ENCODE assay signal across 3 cellular contexts in genomic region chr9:4716163-4716562, GRCh38.
TF ChIP-seq lines count a peak whose summit lies in the region.

No MANE protein-coding gene starts in this region.

TF ChIP-seq in A549, 52 proteins besides CTCF, POLR2A, EP300 and RAD21:
- TF ChIP-seq MAFK (IDR thresholded peaks at IDR 0.05; ENCODE audit: partially characterized antibody) (peak; percentile 60), EHF (CRISPR knock-in tag; IDR thresholded peaks at IDR 0.05) (no peak), HES2 (IDR thresholded peaks at IDR 0.05) (no peak)

TF ChIP-seq in IMR-90, 13 proteins besides CTCF, POLR2A, EP300 and RAD21:
- TF ChIP-seq MAZ (IDR thresholded peaks at IDR 0.05; ENCODE audit: borderline replicate concordance, low read depth, low read length) (no peak), MAFK (IDR thresholded peaks at IDR 0.05; ENCODE audit: low read depth, low read length) (0 out of 2 replicates have a peak, but pooled peaks have one; percentile 51)
TF ChIP-seq in IMR-90: peak in this region for 1.

TF ChIP-seq in GM12891, 5 proteins besides CTCF, POLR2A, EP300 and RAD21:
- TF ChIP-seq POU2F2 (IDR thresholded peaks at IDR 0.05; ENCODE audit: low read depth, low read length) (no peak), SPI1 (IDR thresholded peaks at IDR 0.05; ENCODE audit: low read depth, low read length) (no peak), PAX5 (IDR thresholded peaks at IDR 0.05; ENCODE audit: insufficient read depth, low read length, severe bottlenecking) (no peak), TAF1 (IDR thresholded peaks at IDR 0.05; ENCODE audit: low read depth, low read length) (no peak), POLR2AphosphoS5 (IDR thresholded peaks at IDR 0.05; ENCODE audit: low read depth, low read length) (no peak)
